ENCODE assay signal across 7 cellular contexts in genomic region chr14:42110167-42110566, GRCh38.
A peak's percentile ranks its signal among the peaks of the same experiment; 100 is the strongest.
DNase-seq lines count a peak whose midpoint lies in the region; ATAC-seq and TF ChIP-seq lines count a peak whose summit lies in the region.

No MANE protein-coding gene starts in this region.

- WGBS in tibial nerve, 2 donors = 62 to 85% methylated on average over 1 of the region's 1 CpG

- H3K36me3 Mint-ChIP-seq in activated T-helper 1 cell treated with anti-CD3 and anti-CD28 coated beads, Interleukin-12 subunit alpha, Interleukin-12 subunit beta, Interleukin-2, Interleukin-4 antibody, amounts not matched to agents 30 ng/mL and 10 ng/mL and 1 ng/mL, durations not matched to agents 14 hours and 24 hours and 36 hours (ENCODE audit: low read depth) = no peaks in the 10 kb centered on the region

- no peak for TF ChIP-seq POLR2A in tibial nerve (IDR thresholded peaks at IDR 0.05)

- H3K36me3 ChIP-seq in kidney epithelial cell (ENCODE audit: control insufficient read depth, insufficient read depth, low read length) (no peaks in the 10 kb centered on the region), tibial nerve (no peaks in the 10 kb centered on the region)

- no peaks in the 10 kb centered on the region for H3K27me3 ChIP-seq in kidney epithelial cell (ENCODE audit: control insufficient read depth, insufficient read depth, low read length)
- H3K27me3 ChIP-seq in tibial nerve = no peaks in the 10 kb centered on the region

- no peak for TF ChIP-seq EP300 in tibial nerve (IDR thresholded peaks at IDR 0.05)

- TF ChIP-seq CTCF in kidney epithelial cell (IDR thresholded peaks at IDR 0.05; ENCODE audit: insufficient read depth, low read length, poor library complexity, severe bottlenecking) (peak; percentile 54), tibial nerve (IDR thresholded peaks at IDR 0.05) (peak in 2 of 5 experiments; percentile 6 to 7)

- no peak overlapping the region for H3K4me3 ChIP-seq in kidney epithelial cell (ENCODE audit: low read depth, low read length)
- no peak overlapping the region for H3K4me3 ChIP-seq in tibial nerve

- intact Hi-C loops in activated T-helper 1 cell treated with anti-CD3 and anti-CD28 coated beads, Interleukin-12 subunit alpha, Interleukin-12 subunit beta, Interleukin-2, Interleukin-4 antibody, amounts not matched to agents 30 ng/mL and 10 ng/mL and 1 ng/mL, durations not matched to agents 14 hours and 24 hours and 36 hours (cut with micrococcal nuclease) = no loop called here

- H3K4me3 Mint-ChIP-seq in activated T-helper 1 cell treated with anti-CD3 and anti-CD28 coated beads, Interleukin-12 subunit alpha, Interleukin-12 subunit beta, Interleukin-2, Interleukin-4 antibody, amounts not matched to agents 30 ng/mL and 10 ng/mL and 1 ng/mL, durations not matched to agents 14 hours and 24 hours and 36 hours = no peak overlapping the region

- ATAC-seq in GM18511 (IDR thresholded peaks at IDR 0.05; ENCODE audit: unreplicated experiment) = peak; percentile 93
- peak; percentile 93 for ATAC-seq in HG03565 (IDR thresholded peaks at IDR 0.05; ENCODE audit: unreplicated experiment)

- DNase-seq in RPMI8226 = peak; percentile 24
- DNase-seq in kidney epithelial cell (ENCODE audit: low read depth) = no peak
- DNase-seq in tibial nerve (ENCODE audit: low spot score in 2 of 2) = no peak
- no peak for DNase-seq in activated T-helper 1 cell treated with anti-CD3 and anti-CD28 coated beads, Interleukin-12 subunit alpha, Interleukin-12 subunit beta, Interleukin-2, Interleukin-4 antibody, amounts not matched to agents 30 ng/mL and 10 ng/mL and 1 ng/mL, durations not matched to agents 14 hours and 24 hours and 36 hours (ENCODE audit: low spot score)
- no peak for DNase-seq in stimulated activated CD4-positive, alpha-beta T cell treated with anti-CD3 and anti-CD28 coated beads, Interleukin-2, amount 100 ng/mL, for 24 hours

- H3K9me3 Mint-ChIP-seq in activated T-helper 1 cell treated with anti-CD3 and anti-CD28 coated beads, Interleukin-12 subunit alpha, Interleukin-12 subunit beta, Interleukin-2, Interleukin-4 antibody, amounts not matched to agents 30 ng/mL and 10 ng/mL and 1 ng/mL, durations not matched to agents 14 hours and 24 hours and 36 hours = peaks cover 31% of the 10 kb centered on the region

- H3K4me1 Mint-ChIP-seq in activated T-helper 1 cell treated with anti-CD3 and anti-CD28 coated beads, Interleukin-12 subunit alpha, Interleukin-12 subunit beta, Interleukin-2, Interleukin-4 antibody, amounts not matched to agents 30 ng/mL and 10 ng/mL and 1 ng/mL, durations not matched to agents 14 hours and 24 hours and 36 hours (ENCODE audit: low read depth) = no peaks in the 10 kb centered on the region

- H3K27me3 Mint-ChIP-seq in activated T-helper 1 cell treated with anti-CD3 and anti-CD28 coated beads, Interleukin-12 subunit alpha, Interleukin-12 subunit beta, Interleukin-2, Interleukin-4 antibody, amounts not matched to agents 30 ng/mL and 10 ng/mL and 1 ng/mL, durations not matched to agents 14 hours and 24 hours and 36 hours (ENCODE audit: insufficient read depth) = no peaks in the 10 kb centered on the region

- peaks cover 0 to 30% (median 3%) of the 10 kb centered on the region in 4 donors for H3K9me3 ChIP-seq in tibial nerve

- no peaks in the 10 kb centered on the region for H3K4me1 ChIP-seq in tibial nerve

- H3K27ac Mint-ChIP-seq in activated T-helper 1 cell treated with anti-CD3 and anti-CD28 coated beads, Interleukin-12 subunit alpha, Interleukin-12 subunit beta, Interleukin-2, Interleukin-4 antibody, amounts not matched to agents 30 ng/mL and 10 ng/mL and 1 ng/mL, durations not matched to agents 14 hours and 24 hours and 36 hours = no peak overlapping the region

- no peak overlapping the region for H3K27ac ChIP-seq in tibial nerve
